Comparison of ENCODE assay signal across 20 cellular contexts in genomic region chr14:93734086-93734822, GRCh38. TPM values are rescaled to one million over a fixed set of nuclear protein-coding genes. Genes with fewer than 3 reads are reported as not detected.
DNase-seq lines count a peak whose midpoint lies in the region; ATAC-seq, FAIRE-seq and TF ChIP-seq lines count a peak whose summit lies in the region.
"Had no signal": no experiment of that assay in that cellular context is flagged by ENCODE, and none has a peak within 500 bp of the region (broad histone marks: within the 10 kb centered on the region; RNA-seq: fewer than 3 reads in every experiment).

No MANE protein-coding gene starts in this region.

- intact Hi-C loops in activated CD4-positive, alpha-beta T cell treated with anti-CD3 and anti-CD28 coated beads for 36 hours (cut with DNase I, micrococcal nuclease), result no loop called here
- intact Hi-C loops in spleen (cut with DNase I; ENCODE audit: low total_unique reads), result no loop called here

- no peak for FAIRE-seq in HTR-8/SVneo (lab: Jason Lieb, UNC)

- H3K36me3 Mint-ChIP-seq in activated CD4-positive, alpha-beta T cell treated with anti-CD3 and anti-CD28 coated beads for 36 hours (ENCODE audit: low read depth), result no peaks in the 10 kb centered on the region
- H3K36me3 Mint-ChIP-seq: brain had no signal

- 85 to 90% (median 87%) methylated on average over 19 to 25 of the region's 25 CpGs for WGBS in spleen, 5 donors

- peaks cover 0 to 26% (median 0%) of the 10 kb centered on the region in 7 donors for H3K27me3 ChIP-seq in spleen (replicated peaks in 1 of 7)

- H3K27me3 Mint-ChIP-seq in activated CD4-positive, alpha-beta T cell treated with anti-CD3 and anti-CD28 coated beads for 36 hours, result peaks cover 5% of the 10 kb centered on the region

- no peaks in the 10 kb centered on the region for H3K36me3 ChIP-seq in spleen

- POLR2A ChIA-PET in activated CD4-positive, alpha-beta T cell treated with anti-CD3 and anti-CD28 coated beads for 36 hours (lab: Charles Lee), result no interaction called here

- CTCF ChIA-PET in activated CD4-positive, alpha-beta T cell treated with anti-CD3 and anti-CD28 coated beads for 36 hours (lab: Charles Lee), result no interaction called here

- no peak for TF ChIP-seq CTCF in spleen (IDR thresholded peaks at IDR 0.05 in 8 of 11, conservative IDR thresholded peaks at IDR 0.05 in 3 of 11)

- no peaks in the 10 kb centered on the region for H3K9me3 Mint-ChIP-seq in activated CD4-positive, alpha-beta T cell treated with anti-CD3 and anti-CD28 coated beads for 36 hours (ENCODE audit: low read depth)
- H3K9me3 Mint-ChIP-seq: brain had no signal

- no peak for TF ChIP-seq POLR2A in spleen (IDR thresholded peaks at IDR 0.05)

- ATAC-seq in activated CD4-positive, alpha-beta T cell treated with anti-CD3 and anti-CD28 coated beads for 36 hours, result no peak
- ATAC-seq: activated CD4-positive, CD25-positive, alpha-beta regulatory T cell treated with anti-CD3 and anti-CD28 coated beads, Interleukin-2, amount 50 U/mL, for 24 hours; left colon had no signal

- no peaks in the 10 kb centered on the region for H3K4me1 ChIP-seq in spleen
- H3K4me1 ChIP-seq: Caco-2 had no signal

- H3K4me1 Mint-ChIP-seq in activated CD4-positive, alpha-beta T cell treated with anti-CD3 and anti-CD28 coated beads for 36 hours, result no peaks in the 10 kb centered on the region

- peak; percentile 34 for DNase-seq in activated CD4-positive, alpha-beta T cell treated with anti-CD3 and anti-CD28 coated beads for 36 hours
- DNase-seq in activated CD4-positive, alpha-beta T cell treated with anti-CD3 and anti-CD28 coated beads for 4 hours, result no peak
- DNase-seq in HTR-8/SVneo (ENCODE audit: insufficient read length, low spot score) (peak; percentile 10), caudate nucleus (lab: John Stamatoyannopoulos, UW) (peak in 12 of 61 donors; percentile 15 to 69 (median 38)), spleen (no peak), GM03348 (ENCODE audit: low spot score) (no peak), NCI-H1092 (lab: John Stamatoyannopoulos, UW) (no peak)
- DNase-seq in stimulated activated CD8-positive, alpha-beta memory T cell treated with anti-CD3 and anti-CD28 coated beads, Interleukin-4, amount 100 ng/mL, for 48 hours, result peak; percentile 39
- DNase-seq: activated naive CD4-positive, alpha-beta T cell treated with anti-CD3 and anti-CD28 coated beads, Interleukin-2, amount 50 U/mL, for 16 hours; activated T-cell treated with anti-CD3 and anti-CD28 coated beads for 4 hours; Caco-2; left colon; NCI-H2081 treated with DMSO at 0.1 percent for 48 hours; NCI-H774; stimulated activated naive CD4-positive, alpha-beta T cell treated with Interleukin-2 at 50 U/mL for 16 hours had no signal

- no peak overlapping the region for H3K4me3 Mint-ChIP-seq in activated CD4-positive, alpha-beta T cell treated with anti-CD3 and anti-CD28 coated beads for 36 hours
- H3K4me3 Mint-ChIP-seq: brain had no signal

- H3K27ac Mint-ChIP-seq in activated CD4-positive, alpha-beta T cell treated with anti-CD3 and anti-CD28 coated beads for 36 hours, result no peak overlapping the region

- no peaks in the 10 kb centered on the region for H3K9me3 ChIP-seq in spleen
- H3K9me3 ChIP-seq: Caco-2 had no signal

- no peak overlapping the region for H3K4me3 ChIP-seq in spleen

- peak overlapping the region; percentile 49 for H3K27ac ChIP-seq in caudate nucleus (ENCODE audit: low read depth, low read length)
- H3K27ac ChIP-seq in spleen, result no peak overlapping the region
- H3K27ac ChIP-seq: RWPE1 had no signal

RNA-seq across cellular contexts. Expression of gene PRIMA1, which starts 54.0 kb away (rescaled TPM):
- total RNA-seq in activated CD4-positive, alpha-beta T cell treated with anti-CD3 and anti-CD28 coated beads for 36 hours, result not detected
- total RNA-seq in spleen, result under 1 TPM in 3 of 7 donors, not detected in 4; 0.13 to 0.52 (median 0.22) TPM
- polyA plus RNA-seq in spleen, result 1 to 10 TPM in 1 of 3 donors, under 1 TPM in 2; 0.09 to 2.0 (median 0.24) TPM
- total RNA-seq: fibroblast of lung; T-helper 1 cell treated with Interleukin-12 subunit alpha and Interleukin-12 subunit beta and Interleukin-4 antibody, amounts not matched to agents 30 ng/mL and 1 ng/mL, for 36 hours had no signal
- polyA plus RNA-seq: fibroblast of lung had no signal

Comparison
In these comparisons a context has a peak if more than half of its experiments do, and no peak if none do; other contexts are left out.
1. DNase-seq: peak in activated CD4-positive, alpha-beta T cell treated with anti-CD3 and anti-CD28 coated beads for 36 hours (single experiment), HTR-8/SVneo (single experiment) and stimulated activated CD8-positive, alpha-beta memory T cell treated with anti-CD3 and anti-CD28 coated beads, Interleukin-4, amount 100 ng/mL, for 48 hours (single experiment); none in activated CD4-positive, alpha-beta T cell treated with anti-CD3 and anti-CD28 coated beads for 4 hours (0 of 2), spleen (single experiment), GM03348 (single experiment) and NCI-H1092 (single experiment).